Comparison of ENCODE assay signal across 21 cellular contexts in the genomic region with DNA sequence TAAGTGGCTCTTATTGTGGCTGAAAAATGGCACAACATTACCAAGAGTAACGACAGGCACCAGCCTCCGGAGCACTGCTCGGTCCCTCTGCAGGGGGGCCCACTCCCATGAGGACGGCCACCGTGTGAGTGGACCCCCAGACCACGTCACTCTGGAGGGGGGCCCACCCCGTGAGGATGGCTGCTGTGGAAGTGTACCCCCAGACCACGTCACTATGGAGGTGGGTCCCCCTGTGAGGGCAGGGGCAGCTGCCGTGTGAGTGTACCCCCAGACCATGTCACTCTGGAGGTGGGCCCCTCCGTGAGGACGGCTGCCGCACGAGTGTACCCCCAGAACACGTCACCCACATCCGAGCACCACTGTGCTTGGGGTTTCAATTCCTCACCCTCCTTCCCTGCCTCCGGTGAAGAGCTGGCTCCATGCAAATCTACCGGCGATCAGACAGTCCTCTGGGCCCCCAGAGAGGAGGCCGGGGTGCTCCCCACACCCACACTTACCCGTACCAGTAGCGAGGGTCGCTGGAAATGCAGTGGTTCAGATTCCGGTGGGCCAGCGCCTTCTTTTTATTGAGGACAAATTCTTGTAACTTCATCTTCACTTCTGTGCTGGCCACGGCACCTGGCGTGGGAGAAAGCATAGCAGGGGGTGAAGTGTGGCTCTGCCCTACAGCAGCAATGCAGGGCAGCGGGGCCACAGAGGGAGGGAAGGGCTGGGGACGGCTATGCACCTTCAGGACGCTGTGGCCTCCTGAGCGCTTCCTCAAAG.
DNase-seq lines count a peak whose midpoint lies in the region; ATAC-seq, FAIRE-seq and TF ChIP-seq lines count a peak whose summit lies in the region.
"Had no signal": no experiment of that assay in that cellular context is flagged by ENCODE, and none has a peak within 500 bp of the region (broad histone marks: within the 10 kb centered on the region; RNA-seq: fewer than 3 reads in every experiment).

No MANE protein-coding gene starts in this region.

- 93 to 95% methylated on average over 30 of the region's 30 CpGs for WGBS in heart right ventricle, 2 donors

- H3K9me3 Mint-ChIP-seq in naive thymus-derived CD4-positive, alpha-beta T cell, result peaks cover 0 to 3% (median 0%) of the 10 kb centered on the region in 11 donors
- H3K9me3 Mint-ChIP-seq: H9, nephron progenitor cell had no signal

- peaks cover 19 to 31% (median 26%) of the 10 kb centered on the region in 7 donors for H3K4me1 Mint-ChIP-seq in naive thymus-derived CD4-positive, alpha-beta T cell

- POLR2A ChIA-PET in naive thymus-derived CD4-positive, alpha-beta T cell (lab: Charles Lee), result no interaction called here

- ATAC-seq in left cardiac atrium, result no peak
- no peak for ATAC-seq in heart right ventricle
- ATAC-seq in naive thymus-derived CD4-positive, alpha-beta T cell, result no peak
- no peak for ATAC-seq in HG03442 (IDR thresholded peaks at IDR 0.05; ENCODE audit: unreplicated experiment)
- ATAC-seq: stimulated activated naive B cell treated with anti-CD40 and anti-IgM and Interleukin-4, amounts not matched to agents 10 μg/mL and 1 μg/mL and 100 μg/mL, for 72 hours had no signal

- H3K27me3 ChIP-seq in heart right ventricle (no peaks in the 10 kb centered on the region), tibial artery (no peaks in the 10 kb centered on the region)
- H3K27me3 ChIP-seq in effector memory CD4-positive, alpha-beta T cell (replicated peaks; ENCODE audit: control insufficient read depth, insufficient read depth, low read length, poor library complexity, severe bottlenecking), result no peaks in the 10 kb centered on the region
- H3K27me3 ChIP-seq in naive thymus-derived CD4-positive, alpha-beta T cell (ENCODE audit: control insufficient read depth in 2 of 2, insufficient read depth in 2 of 2, low read length in 2 of 2), result no peaks in the 10 kb centered on the region
- H3K27me3 ChIP-seq: thyroid gland had no signal

- H3K9me3 ChIP-seq in heart right ventricle (no peaks in the 10 kb centered on the region), tibial artery (no peaks in the 10 kb centered on the region)
- H3K9me3 ChIP-seq in effector memory CD4-positive, alpha-beta T cell (ENCODE audit: control insufficient read depth, low read length), result no peaks in the 10 kb centered on the region
- no peaks in the 10 kb centered on the region for H3K9me3 ChIP-seq in naive thymus-derived CD4-positive, alpha-beta T cell (ENCODE audit: control insufficient read depth in 2 of 3, low read length in 3 of 3)
- H3K9me3 ChIP-seq: thyroid gland had no signal

- intact Hi-C loops in left cardiac atrium (cut with DNase I) (no loop called here), heart right ventricle (cut with DNase I) (no loop called here), tibial artery (cut with DNase I; ENCODE audit: low total_unique reads) (loop anchor here (5.0 kb wide), 1 partner anchor 229 kb away; no protein-coding TSS in a partner anchor)
- intact Hi-C loops in naive thymus-derived CD4-positive, alpha-beta T cell (cut with micrococcal nuclease), result loop anchor here in 1 of 2 donors (1.0 kb wide), 1 partner anchor 102 kb away; no protein-coding TSS in a partner anchor

- peak overlapping the region in 7 of 10 donors; percentile 26 to 73 (median 63) for H3K4me3 Mint-ChIP-seq in naive thymus-derived CD4-positive, alpha-beta T cell
- H3K4me3 Mint-ChIP-seq: H9; nephron progenitor cell; stimulated activated naive B cell treated with anti-CD40 and anti-IgM and Interleukin-4, amounts not matched to agents 10 μg/mL and 1 μg/mL and 100 μg/mL, for 72 hours had no signal

- peak overlapping the region; percentile 57 to 93 (median 85) for H3K27ac Mint-ChIP-seq in naive thymus-derived CD4-positive, alpha-beta T cell
- H3K27ac Mint-ChIP-seq: activated T-helper 2 cell treated with anti-CD3 and anti-CD28 coated beads, Interferon-gamma antibody, Interleukin-2, Interleukin-4, amounts not matched to agents 10 μg/mL and 5 μg/mL and 100 μg/mL, durations not matched to agents 14 hours and 24 hours and 36 hours; stimulated activated naive B cell treated with anti-CD40 and anti-IgM and Interleukin-4, amounts not matched to agents 10 μg/mL and 1 μg/mL and 100 μg/mL, for 72 hours had no signal

- H3K36me3 ChIP-seq in heart right ventricle, result peaks cover 0 to 77% (median 15%) of the 10 kb centered on the region in 9 donors
- peaks cover 22% of the 10 kb centered on the region for H3K36me3 ChIP-seq in effector memory CD4-positive, alpha-beta T cell (ENCODE audit: control insufficient read depth, insufficient read depth, low read length)
- H3K36me3 ChIP-seq in naive thymus-derived CD4-positive, alpha-beta T cell (ENCODE audit: control insufficient read depth in 2 of 3, insufficient read depth in 3 of 3, low read length in 3 of 3), result peaks cover 0 to 48% (median 0%) of the 10 kb centered on the region in 3 experiments
- peaks cover 22 to 43% (median 39%) of the 10 kb centered on the region in 3 donors for H3K36me3 ChIP-seq in tibial artery

- CTCF ChIA-PET in naive thymus-derived CD4-positive, alpha-beta T cell (lab: Charles Lee), result no interaction called here

- H3K27ac ChIP-seq in heart right ventricle (no peak overlapping the region), tibial artery (no peak overlapping the region)
- H3K27ac ChIP-seq in effector memory CD4-positive, alpha-beta T cell (ENCODE audit: insufficient read depth, low read length, poor library complexity, severe bottlenecking), result peak overlapping the region; percentile 14
- peak overlapping the region; percentile 36 for H3K27ac ChIP-seq in naive thymus-derived CD4-positive, alpha-beta T cell (ENCODE audit: low read depth, low read length)
- H3K27ac ChIP-seq: thyroid gland had no signal

- H3K36me3 Mint-ChIP-seq in naive thymus-derived CD4-positive, alpha-beta T cell, result peaks cover 0 to 58% (median 35%) of the 10 kb centered on the region in 5 donors

- DNase-seq in left cardiac atrium, result peak; percentile 12
- no peak for DNase-seq in heart right ventricle
- no peak for DNase-seq in effector memory CD4-positive, alpha-beta T cell
- DNase-seq in naive thymus-derived CD4-positive, alpha-beta T cell, result no peak
- DNase-seq in tibial artery, result peak; percentile 14 to 59
- no peak for DNase-seq in HTR-8/SVneo (ENCODE audit: insufficient read length, low spot score)
- DNase-seq in anterior cingulate cortex (lab: John Stamatoyannopoulos, UW), result no peak
- DNase-seq: activated CD4-positive, CD25-positive, alpha-beta regulatory T cell; amniotic stem cell; DMS79; NCI-H1417; NCI-H2171; NCI-H526 treated with DMSO at 0.1 percent for 48 hours; nephron progenitor cell; stimulated activated naive B cell treated with anti-CD40 and anti-IgM and Interleukin-4, amounts not matched to agents 10 μg/mL and 1 μg/mL and 100 μg/mL, for 72 hours had no signal

- FAIRE-seq in HTR-8/SVneo (lab: Jason Lieb, UNC), result no peak
- FAIRE-seq: endometrium had no signal

- H3K4me3 ChIP-seq in heart right ventricle (no peak overlapping the region), tibial artery (no peak overlapping the region)
- no peak overlapping the region for H3K4me3 ChIP-seq in effector memory CD4-positive, alpha-beta T cell (ENCODE audit: insufficient read depth, low read depth, low read length, poor library complexity, severe bottlenecking)
- peak overlapping the region; percentile 11 for H3K4me3 ChIP-seq in naive thymus-derived CD4-positive, alpha-beta T cell (ENCODE audit: low read length)
- H3K4me3 ChIP-seq: thyroid gland had no signal

- H3K4me1 ChIP-seq in heart right ventricle (peaks cover 0 to 25% (median 6%) of the 10 kb centered on the region in 9 donors), tibial artery (no peaks in the 10 kb centered on the region)
- H3K4me1 ChIP-seq in effector memory CD4-positive, alpha-beta T cell (ENCODE audit: control insufficient read depth, insufficient read depth, low read length, poor library complexity, severe bottlenecking), result peaks cover 19% of the 10 kb centered on the region
- peaks cover 0 to 5% of the 10 kb centered on the region in 2 donors for H3K4me1 ChIP-seq in naive thymus-derived CD4-positive, alpha-beta T cell (ENCODE audit: control insufficient read depth in 2 of 2, insufficient read depth in 2 of 2, low read length in 2 of 2)
- H3K4me1 ChIP-seq: thyroid gland had no signal

- no peaks in the 10 kb centered on the region for H3K27me3 Mint-ChIP-seq in naive thymus-derived CD4-positive, alpha-beta T cell
- H3K27me3 Mint-ChIP-seq: central memory CD8-positive, alpha-beta T cell; stimulated activated naive B cell treated with anti-CD40 and anti-IgM and Interleukin-4, amounts not matched to agents 10 μg/mL and 1 μg/mL and 100 μg/mL, for 72 hours had no signal

- TF ChIP-seq CTCF in heart right ventricle (IDR thresholded peaks at IDR 0.05) (no peak), tibial artery (IDR thresholded peaks at IDR 0.05) (no peak)

Comparison
In these comparisons a context has a peak if more than half of its experiments do, and no peak if none do; other contexts are left out.
1. DNase-seq: peak in left cardiac atrium (single experiment) and tibial artery (2 of 2); none in heart right ventricle (0 of 2), effector memory CD4-positive, alpha-beta T cell (0 of 3), naive thymus-derived CD4-positive, alpha-beta T cell (0 of 9), HTR-8/SVneo (single experiment) and anterior cingulate cortex (0 of 58).
2. H3K27ac ChIP-seq: peak in effector memory CD4-positive, alpha-beta T cell (single experiment) and naive thymus-derived CD4-positive, alpha-beta T cell (single experiment); none in heart right ventricle (0 of 10) and tibial artery (0 of 2).